ENCODE assay signal across 31 cellular contexts in genomic region chr13:48494874-48495273, GRCh38. TPM values are rescaled to one million over a fixed set of nuclear protein-coding genes. Genes with fewer than 3 reads are reported as not detected.
DNase-seq lines count a peak whose midpoint lies in the region; ATAC-seq, FAIRE-seq and TF ChIP-seq lines count a peak whose summit lies in the region.
"Had no signal": no experiment of that assay in that cellular context is flagged by ENCODE, and none has a peak within 500 bp of the region (broad histone marks: within the 10 kb centered on the region; RNA-seq: fewer than 3 reads in every experiment).

No MANE protein-coding gene starts in this region.

- H3K4me2 ChIP-seq in PC-3 (ENCODE audit: low read length), result 0 out of 2 replicates have a peak overlapping the region, but pooled peaks have one; percentile 60
- H3K4me2 ChIP-seq in endothelial cell of umbilical vein (ENCODE audit: insufficient read depth, low read length), result peak overlapping the region; percentile 86

- H4K20me1 ChIP-seq in PC-3 (ENCODE audit: low read length) (no peaks in the 10 kb centered on the region), endothelial cell of umbilical vein (replicated peaks; ENCODE audit: control insufficient read depth, extremely low read depth, insufficient read depth, low read length) (no peaks in the 10 kb centered on the region)

- CTCF ChIA-PET in activated CD8-positive, alpha-beta memory T cell treated with anti-CD3 and anti-CD28 coated beads, Interleukin-2, amount 10 ng/mL, durations not matched to agents 7 days and 5 days (lab: Charles Lee), result interaction anchor here (0.8 to 4.4 kb wide), 9 partner anchors 10 to 400 kb away, joined by 3 to 32 read pairs (median 4); partner anchors contain the start of genes MED4 and RCBTB2
- CTCF ChIA-PET in PC-3 (lab: Charles Lee), result no interaction called here
- CTCF ChIA-PET in endothelial cell of umbilical vein (lab: Charles Lee), result interaction anchor here (0.8 to 3.0 kb wide), 7 partner anchors 14 to 161 kb away, joined by 3 to 13 read pairs (median 3); partner anchors contain the start of gene RCBTB2

- dilution Hi-C loops in endothelial cell of umbilical vein (cut with MboI; ENCODE audit: extremely low pct_ligation_motif_present, low sequenced_read_pairs), result no loop called here

- DNase-seq in activated CD8-positive, alpha-beta memory T cell treated with anti-CD3 and anti-CD28 coated beads, Interleukin-2, amount 10 ng/mL, durations not matched to agents 7 days and 5 days, result no peak
- DNase-seq in activated CD8-positive, alpha-beta memory T cell treated with anti-CD3 and anti-CD28 coated beads, Interleukin-2, amount 50 U/mL, for 4 hours, result no peak
- DNase-seq in PC-3, result no peak
- DNase-seq in endothelial cell of umbilical vein (ENCODE audit: low read depth, low spot score), result peak; percentile 90
- DNase-seq in vagina (ENCODE audit: extremely low spot score in 2 of 2), result no peak
- DNase-seq in upper lobe of left lung, result no peak
- no peak for DNase-seq in activated gamma-delta T cell treated with Interleukin-2 at 50 U/mL for 16 hours
- DNase-seq: activated CD4-positive, alpha-beta T cell treated with anti-CD3 and anti-CD28 coated beads for 36 hours; activated naive CD4-positive, alpha-beta T cell treated with anti-CD3 and anti-CD28 coated beads for 36 hours; caudate nucleus; CD4-positive, alpha-beta memory T cell; effector memory CD4-positive, alpha-beta T cell; HFFc6; kidney glomerular epithelial cell; MM.1S; naive thymus-derived CD8-positive, alpha-beta T cell; NCI-H1105 treated with DMSO at 0.1 percent for 48 hours; NCI-H2029; NCI-H526; NK-92 treated with Interleukin-12 subunit alpha and Interleukin-12 subunit beta, amount 100 ng/mL, for 24 hours; Right ventricle myocardium superior; T-helper 17 cell; trophoblast cell had no signal

- no peak overlapping the region for H2AFZ ChIP-seq in PC-3 (ENCODE audit: low read length)
- H2AFZ ChIP-seq in endothelial cell of umbilical vein (ENCODE audit: low read depth, low read length), result no peak overlapping the region

- H3K4me3 ChIP-seq in PC-3 (ENCODE audit: low read length) (no peak overlapping the region), endothelial cell of umbilical vein (replicated peaks in 1 of 3; ENCODE audit: insufficient read depth in 1 of 3, low read depth in 1 of 3, low read length in 3 of 3) (peak overlapping the region in 1 of 3 experiments; percentile 30), vagina (no peak overlapping the region), upper lobe of left lung (no peak overlapping the region)
- H3K4me3 ChIP-seq: coronary artery, lung had no signal

- no peak for TF ChIP-seq CTCF in PC-3 (conservative IDR thresholded peaks at IDR 0.05; ENCODE audit: low read depth, low read length)
- no peak for TF ChIP-seq CTCF in endothelial cell of umbilical vein (IDR thresholded peaks at IDR 0.05; ENCODE audit: extremely low read depth in 1 of 2, insufficient read depth in 1 of 2, low read depth in 1 of 2, low read length in 2 of 2)
- TF ChIP-seq CTCF in vagina (IDR thresholded peaks at IDR 0.05), result no peak
- no peak for TF ChIP-seq CTCF in upper lobe of left lung (IDR thresholded peaks at IDR 0.05)

- no peak overlapping the region for H3K4me3 Mint-ChIP-seq in activated CD8-positive, alpha-beta memory T cell treated with anti-CD3 and anti-CD28 coated beads, Interleukin-2, amount 10 ng/mL, durations not matched to agents 7 days and 5 days
- H3K4me3 Mint-ChIP-seq: activated CD4-positive, alpha-beta T cell treated with anti-CD3 and anti-CD28 coated beads for 36 hours; activated naive CD4-positive, alpha-beta T cell treated with anti-CD3 and anti-CD28 coated beads for 36 hours; CD4-positive, alpha-beta memory T cell; HFFc6; naive thymus-derived CD8-positive, alpha-beta T cell; stimulated activated memory B cell treated with anti-CD40 and anti-IgM and Interleukin-4, amounts not matched to agents 10 μg/mL and 1 μg/mL and 100 μg/mL, for 72 hours; T-helper 17 cell had no signal

- intact Hi-C loops in PC-3 (cut with micrococcal nuclease) (loop anchor here (1.0 to 5.0 kb wide), 4 partner anchors 37 to 263 kb away; partner anchors contain the start of genes ITM2B and RCBTB2), endothelial cell of umbilical vein (cut with micrococcal nuclease) (loop anchor here (1.0 to 2.0 kb wide), 5 partner anchors 16 to 82 kb away; partner anchors contain the start of gene LPAR6), vagina (cut with DNase I) (no loop called here)

- H3K9me3 ChIP-seq in PC-3 (ENCODE audit: low read length) (no peaks in the 10 kb centered on the region), endothelial cell of umbilical vein (replicated peaks; ENCODE audit: control insufficient read depth, insufficient read depth, low read length) (no peaks in the 10 kb centered on the region), vagina (no peaks in the 10 kb centered on the region), upper lobe of left lung (no peaks in the 10 kb centered on the region)

- peaks cover 64% of the 10 kb centered on the region for H3K4me1 Mint-ChIP-seq in activated CD8-positive, alpha-beta memory T cell treated with anti-CD3 and anti-CD28 coated beads, Interleukin-2, amount 10 ng/mL, durations not matched to agents 7 days and 5 days

- no peak for ATAC-seq in activated CD8-positive, alpha-beta memory T cell treated with anti-CD3 and anti-CD28 coated beads, Interleukin-2, amount 10 ng/mL, durations not matched to agents 7 days and 5 days
- ATAC-seq in PC-3 (no peak), GM21447 (IDR thresholded peaks at IDR 0.05; ENCODE audit: unreplicated experiment) (no peak), upper lobe of left lung (ENCODE audit: low FRiP score in 2 of 2) (no peak)
- ATAC-seq: activated CD4-positive, alpha-beta T cell treated with anti-CD3 and anti-CD28 coated beads for 36 hours; naive thymus-derived CD8-positive, alpha-beta T cell; SK-N-SH treated with all-trans-retinoic acid at 6 μM for 48 hours; stimulated activated memory B cell treated with anti-CD40 and anti-IgM and Interleukin-4, amounts not matched to agents 10 μg/mL and 1 μg/mL and 100 μg/mL, for 72 hours; T-helper 17 cell had no signal

- peaks cover 33% of the 10 kb centered on the region for H3K36me3 Mint-ChIP-seq in activated CD8-positive, alpha-beta memory T cell treated with anti-CD3 and anti-CD28 coated beads, Interleukin-2, amount 10 ng/mL, durations not matched to agents 7 days and 5 days
- H3K36me3 Mint-ChIP-seq: naive thymus-derived CD8-positive, alpha-beta T cell; stimulated activated memory B cell treated with anti-CD40 and anti-IgM and Interleukin-4, amounts not matched to agents 10 μg/mL and 1 μg/mL and 100 μg/mL, for 72 hours had no signal

- no peaks in the 10 kb centered on the region for H3K27me3 ChIP-seq in PC-3 (ENCODE audit: low read length)
- no peaks in the 10 kb centered on the region for H3K27me3 ChIP-seq in endothelial cell of umbilical vein (ENCODE audit: control insufficient read depth in 2 of 2, insufficient read depth in 2 of 2, low read length in 2 of 2)
- H3K27me3 ChIP-seq in vagina, result no peaks in the 10 kb centered on the region
- no peaks in the 10 kb centered on the region for H3K27me3 ChIP-seq in upper lobe of left lung

- peak overlapping the region; percentile 43 for H3K27ac Mint-ChIP-seq in activated CD8-positive, alpha-beta memory T cell treated with anti-CD3 and anti-CD28 coated beads, Interleukin-2, amount 10 ng/mL, durations not matched to agents 7 days and 5 days
- H3K27ac Mint-ChIP-seq: activated CD4-positive, alpha-beta T cell treated with anti-CD3 and anti-CD28 coated beads for 36 hours; activated naive CD4-positive, alpha-beta T cell treated with anti-CD3 and anti-CD28 coated beads for 36 hours; HFFc6; stimulated activated memory B cell treated with anti-CD40 and anti-IgM and Interleukin-4, amounts not matched to agents 10 μg/mL and 1 μg/mL and 100 μg/mL, for 72 hours had no signal

- H3K4me1 ChIP-seq in PC-3 (ENCODE audit: insufficient read depth, low read length) (peaks cover 43% of the 10 kb centered on the region), endothelial cell of umbilical vein (ENCODE audit: control insufficient read depth, extremely low read depth, insufficient read depth, low read length) (peaks cover 50% of the 10 kb centered on the region), vagina (peaks cover 56% of the 10 kb centered on the region), upper lobe of left lung (peaks cover 24 to 40% (median 25%) of the 10 kb centered on the region in 4 donors)

- no peaks in the 10 kb centered on the region for H3K27me3 Mint-ChIP-seq in activated CD8-positive, alpha-beta memory T cell treated with anti-CD3 and anti-CD28 coated beads, Interleukin-2, amount 10 ng/mL, durations not matched to agents 7 days and 5 days
- H3K27me3 Mint-ChIP-seq: activated CD4-positive, alpha-beta T cell treated with anti-CD3 and anti-CD28 coated beads for 36 hours; CD4-positive, alpha-beta memory T cell; naive thymus-derived CD8-positive, alpha-beta T cell; T-helper 17 cell had no signal

- H3K9me3 Mint-ChIP-seq in activated CD8-positive, alpha-beta memory T cell treated with anti-CD3 and anti-CD28 coated beads, Interleukin-2, amount 10 ng/mL, durations not matched to agents 7 days and 5 days (ENCODE audit: low read depth), result no peaks in the 10 kb centered on the region
- H3K9me3 Mint-ChIP-seq: activated naive CD4-positive, alpha-beta T cell treated with anti-CD3 and anti-CD28 coated beads for 36 hours; CD4-positive, alpha-beta memory T cell; HFFc6; naive thymus-derived CD8-positive, alpha-beta T cell; stimulated activated memory B cell treated with anti-CD40 and anti-IgM and Interleukin-4, amounts not matched to agents 10 μg/mL and 1 μg/mL and 100 μg/mL, for 72 hours had no signal

- 50 to 53% methylated on average over 1 of the region's 1 CpG for WGBS in upper lobe of left lung, 2 donors

- H3F3A ChIP-seq in PC-3 (ENCODE audit: low read length, unreplicated experiment), result peaks cover 10% of the 10 kb centered on the region

- POLR2A ChIA-PET in PC-3 (lab: Charles Lee; ENCODE audit: unreplicated experiment) (no interaction called here), endothelial cell of umbilical vein (lab: Charles Lee) (interaction anchor here (1.8 kb wide), 1 partner anchor 38 kb away, joined by 5 read pairs; no protein-coding TSS in a partner anchor)

- no peak for TF ChIP-seq EP300 in upper lobe of left lung (IDR thresholded peaks at IDR 0.05)

- H3K79me2 ChIP-seq in PC-3 (ENCODE audit: low read length) (no peaks in the 10 kb centered on the region), endothelial cell of umbilical vein (ENCODE audit: control insufficient read depth, insufficient read depth, low read length) (no peaks in the 10 kb centered on the region)

- no peaks in the 10 kb centered on the region for H3K9me2 ChIP-seq in PC-3 (replicated peaks; ENCODE audit: low read length)

- TF ChIP-seq POLR2A in endothelial cell of umbilical vein (IDR thresholded peaks at IDR 0.05; ENCODE audit: low read depth, low read length) (peak; percentile 47), vagina (IDR thresholded peaks at IDR 0.05) (no peak), upper lobe of left lung (IDR thresholded peaks at IDR 0.05) (no peak)

- BruUV-seq in PC-3 (replicated peaks; lab: Mats Ljungman, UMichigan), result no TSS peak
- BruUV-seq in endothelial cell of umbilical vein (replicated peaks; lab: Mats Ljungman, UMichigan), result no TSS peak

- peak; percentile 94 for FAIRE-seq in endothelial cell of umbilical vein (lab: Jason Lieb, UNC)
- FAIRE-seq: D721Med, H1, HTR-8/SVneo had no signal

- no peak overlapping the region for H3K9ac ChIP-seq in PC-3 (ENCODE audit: low read length)
- H3K9ac ChIP-seq in endothelial cell of umbilical vein (replicated peaks; ENCODE audit: extremely low read depth, insufficient read depth, low read length), result no peak overlapping the region

- no peaks in the 10 kb centered on the region for H3K9me1 ChIP-seq in endothelial cell of umbilical vein (replicated peaks; ENCODE audit: control insufficient read depth, extremely low read depth, insufficient read depth, low read length)

- peak overlapping the region; percentile 88; the same call in 1 of the 2 replicates for H3K27ac ChIP-seq in PC-3 (ENCODE audit: low read length)
- peak overlapping the region; percentile 73 for H3K27ac ChIP-seq in endothelial cell of umbilical vein (ENCODE audit: insufficient read depth, low read depth, low read length)
- peak overlapping the region; percentile 66 for H3K27ac ChIP-seq in vagina
- H3K27ac ChIP-seq in upper lobe of left lung, result peak overlapping the region in 1 of 4 donors; percentile 53
- H3K27ac ChIP-seq: coronary artery had no signal

- H3K36me3 ChIP-seq in PC-3 (ENCODE audit: low read depth, low read length) (no peaks in the 10 kb centered on the region), endothelial cell of umbilical vein (ENCODE audit: control insufficient read depth in 2 of 2, extremely low read depth in 1 of 2, insufficient read depth in 2 of 2, low read length in 2 of 2) (no peaks in the 10 kb centered on the region), vagina (no peaks in the 10 kb centered on the region), upper lobe of left lung (no peaks in the 10 kb centered on the region)

RNA-seq across cellular contexts. Expression of gene RCBTB2, which starts 38.0 kb away (rescaled TPM):
- total RNA-seq in activated CD8-positive, alpha-beta memory T cell treated with anti-CD3 and anti-CD28 coated beads, Interleukin-2, amount 10 ng/mL, durations not matched to agents 7 days and 5 days, result 10 to 100 TPM; 17.0 to 22.5 TPM
- total RNA-seq in PC-3 (2014; rRNA removed) (2.1 and 2.5 TPM in 2 replicates), endothelial cell of umbilical vein (9.9 and 12.6 TPM in 2 replicates), vagina (14.7 TPM), upper lobe of left lung (10 to 100 TPM in 3 of 6 donors, 1 to 10 TPM in 3; 5.5 to 17.0 (median 9.9) TPM)
- polyA plus RNA-seq in endothelial cell of umbilical vein, result 8.6 and 10.7 TPM in 2 replicates
- 9.5 and 9.8 TPM in 2 replicates for polyA plus RNA-seq in endothelial cell of umbilical vein (2011; cell fraction: cytosol; rRNA removed)
- 15.4 and 19.8 TPM in 2 replicates for polyA plus RNA-seq in endothelial cell of umbilical vein (2011; cell fraction: nucleus; rRNA removed)
- polyA plus RNA-seq in endothelial cell of umbilical vein (2012), result 7.1 and 8.1 TPM in 2 replicates
- 15.1 and 15.9 TPM in 2 replicates for polyA minus RNA-seq in endothelial cell of umbilical vein
- 1.2 TPM for polyA minus RNA-seq in endothelial cell of umbilical vein (2011; cell fraction: cytosol; rRNA and poly(A)+ RNA removed)
- 6.9 and 10.5 TPM in 2 replicates for polyA minus RNA-seq in endothelial cell of umbilical vein (2011; cell fraction: nucleus; rRNA and poly(A)+ RNA removed)
